Comparison of ENCODE assay signal across 29 cellular contexts in genomic region chr4:130054895-130055294, GRCh38.
"Had no signal": no experiment of that assay in that cellular context is flagged by ENCODE, and none has a peak within 500 bp of the region (broad histone marks: within the 10 kb centered on the region; RNA-seq: fewer than 3 reads in every experiment).

No MANE protein-coding gene starts in this region.

- H3K4me1 ChIP-seq: Peyer's patch, SJSA1 had no signal

- H3K27me3 Mint-ChIP-seq: activated CD4-positive, alpha-beta T cell treated with anti-CD3 and anti-CD28 coated beads, Interleukin-2, amount 10 ng/mL, durations not matched to agents 24 days and 14 days; activated naive CD4-positive, alpha-beta T cell treated with anti-CD3 and anti-CD28 coated beads, Interleukin-2, amount 10 ng/mL, durations not matched to agents 7 days and 5 days; activated naive CD8-positive, alpha-beta T cell; activated naive CD8-positive, alpha-beta T cell treated with anti-CD3 and anti-CD28 coated beads, Interleukin-2, amount 50 U/mL, for 24 hours; brain had no signal

- DNase-seq: activated CD4-positive, alpha-beta T cell treated with anti-CD3 and anti-CD28 coated beads, Interleukin-2, amount 10 ng/mL, durations not matched to agents 24 days and 14 days; activated CD4-positive, alpha-beta T cell treated with anti-CD3 and anti-CD28 coated beads, Interleukin-2, amount 50 U/mL, for 48 hours; activated CD8-positive, alpha-beta memory T cell treated with anti-CD3 and anti-CD28 coated beads, Interleukin-2, amount 50 U/mL, for 48 hours; activated effector memory CD4-positive, alpha-beta T cell treated with Interleukin-2 at 50 U/mL for 16 hours; activated naive CD4-positive, alpha-beta T cell treated with anti-CD3 and anti-CD28 coated beads, Interleukin-2, amount 10 ng/mL, durations not matched to agents 7 days and 5 days; activated naive CD8-positive, alpha-beta T cell treated with anti-CD3 and anti-CD28 coated beads, Interleukin-2, amount 50 U/mL, for 24 hours; activated T-cell treated with anti-CD3 and anti-CD28 coated beads, Interleukin-2, amount 50 U/mL, for 48 hours; anterior cingulate cortex; central memory CD4-positive, alpha-beta T cell; Karpas-422; MG63; NCI-H1092; NCI-H1436 treated with DMSO at 0.1 percent for 48 hours; NCI-H187; NCI-H2029 treated with DMSO at 0.1 percent for 48 hours; NCI-H2171 treated with DMSO at 0.1 percent for 48 hours; NCI-H2227 treated with DMSO at 0.1 percent for 48 hours; NCI-H446; NCI-H524 treated with DMSO at 0.1 percent for 48 hours; PC-3; Peyer's patch; RPMI8226; SHP77 treated with DMSO at 0.1 percent for 48 hours; SK-N-SH had no signal

- H3K36me3 Mint-ChIP-seq: activated naive CD4-positive, alpha-beta T cell treated with anti-CD3 and anti-CD28 coated beads, Interleukin-2, amount 10 ng/mL, durations not matched to agents 7 days and 5 days; activated naive CD8-positive, alpha-beta T cell had no signal

- ATAC-seq: activated naive CD8-positive, alpha-beta T cell treated with anti-CD3 and anti-CD28 coated beads, Interleukin-2, amount 50 U/mL, for 24 hours; PC-3 had no signal

- H3K9me3 ChIP-seq: MG63, Peyer's patch, SJSA1, SK-N-SH had no signal

- H3K36me3 ChIP-seq: MG63, Peyer's patch, SJSA1 had no signal

- H3K27me3 ChIP-seq: MG63, Peyer's patch, SJSA1 had no signal

- H3K27ac Mint-ChIP-seq: activated CD4-positive, alpha-beta T cell treated with anti-CD3 and anti-CD28 coated beads, Interleukin-2, amount 10 ng/mL, durations not matched to agents 24 days and 14 days; activated naive CD4-positive, alpha-beta T cell treated with anti-CD3 and anti-CD28 coated beads, Interleukin-2, amount 10 ng/mL, durations not matched to agents 7 days and 5 days; activated naive CD8-positive, alpha-beta T cell; activated naive CD8-positive, alpha-beta T cell treated with anti-CD3 and anti-CD28 coated beads, Interleukin-2, amount 50 U/mL, for 24 hours; brain; T-helper 1 cell treated with Interleukin-12 subunit alpha and Interleukin-12 subunit beta and Interleukin-4 antibody, amounts not matched to agents 30 μg/mL and 1 μg/mL, for 36 hours; T-helper 2 cell treated with Interferon-gamma antibody and Interleukin-4, amounts not matched to agents 5 μg/mL and 100 μg/mL, for 36 hours had no signal

- H3K4me3 Mint-ChIP-seq: activated CD4-positive, alpha-beta T cell treated with anti-CD3 and anti-CD28 coated beads, Interleukin-2, amount 10 ng/mL, durations not matched to agents 24 days and 14 days; activated naive CD4-positive, alpha-beta T cell treated with anti-CD3 and anti-CD28 coated beads, Interleukin-2, amount 10 ng/mL, durations not matched to agents 7 days and 5 days; activated naive CD8-positive, alpha-beta T cell; activated naive CD8-positive, alpha-beta T cell treated with anti-CD3 and anti-CD28 coated beads, Interleukin-2, amount 50 U/mL, for 24 hours; brain; T-helper 1 cell treated with Interleukin-12 subunit alpha and Interleukin-12 subunit beta and Interleukin-4 antibody, amounts not matched to agents 30 μg/mL and 1 μg/mL, for 36 hours; T-helper 2 cell treated with Interferon-gamma antibody and Interleukin-4, amounts not matched to agents 5 μg/mL and 100 μg/mL, for 36 hours had no signal

- H3K4me2 ChIP-seq: SK-N-SH had no signal

- H3K27ac ChIP-seq: Peyer's patch, SJSA1 had no signal

- H3K4me3 ChIP-seq: MG63, Peyer's patch, SJSA1 had no signal

- H3K4me1 Mint-ChIP-seq: activated CD4-positive, alpha-beta T cell treated with anti-CD3 and anti-CD28 coated beads, Interleukin-2, amount 10 ng/mL, durations not matched to agents 24 days and 14 days; activated naive CD4-positive, alpha-beta T cell treated with anti-CD3 and anti-CD28 coated beads, Interleukin-2, amount 10 ng/mL, durations not matched to agents 7 days and 5 days; activated naive CD8-positive, alpha-beta T cell treated with anti-CD3 and anti-CD28 coated beads, Interleukin-2, amount 50 U/mL, for 24 hours had no signal

- H3K9ac ChIP-seq: SK-N-SH had no signal
